8 cellular contexts compared by ENCODE assay signal in the genomic region with DNA sequence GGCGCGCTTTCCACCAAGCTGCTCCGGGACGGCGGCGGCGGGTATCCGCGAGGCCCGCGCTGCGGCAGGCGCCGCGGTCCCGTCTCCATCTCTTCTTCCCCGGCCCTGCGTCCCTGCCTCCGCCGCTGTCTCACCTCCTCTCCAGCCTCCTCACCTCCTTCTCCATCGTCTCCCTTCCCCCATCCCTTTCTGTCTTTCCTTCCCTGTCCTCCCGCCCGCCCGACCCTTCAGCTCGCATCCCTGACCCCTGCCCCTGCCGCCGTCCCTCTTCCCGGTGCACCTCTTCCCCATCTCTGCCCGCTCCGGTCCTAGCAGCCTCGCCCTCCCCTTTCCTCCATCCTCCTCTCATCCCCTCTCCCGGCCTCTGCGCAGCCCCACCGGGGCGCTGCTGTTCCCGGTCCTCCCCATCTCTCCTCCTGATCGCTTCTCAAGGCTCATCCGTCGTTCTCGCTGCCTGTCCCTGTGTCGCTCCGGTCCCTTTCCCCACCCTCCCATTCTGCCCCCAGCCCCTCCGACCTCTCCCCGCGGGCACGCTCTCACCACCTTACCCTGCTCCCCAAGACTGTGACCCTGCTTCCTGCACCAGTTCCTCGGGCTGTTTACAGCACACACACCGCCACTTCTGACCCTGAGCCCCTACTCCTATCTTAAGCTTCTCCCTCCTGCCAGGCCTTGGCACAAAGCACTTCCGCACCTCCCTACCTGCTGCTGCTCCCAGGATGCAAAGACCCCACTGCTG.
DNase-seq lines count a peak whose midpoint lies in the region; ATAC-seq lines count a peak whose summit lies in the region.

No MANE protein-coding gene starts in this region.

- H3K4me3 Mint-ChIP-seq in activated naive CD4-positive, alpha-beta T cell treated with anti-CD3 and anti-CD28 coated beads, Interleukin-2, amount 50 U/mL, for 24 hours = peak overlapping the region; percentile 97
- H3K4me3 Mint-ChIP-seq in stimulated activated effector memory CD8-positive, alpha-beta T cell treated with anti-CD3 and anti-CD28 coated beads, Interleukin-12 subunit alpha, Interleukin-12 subunit beta, amount 100 ng/mL, for 72 hours = peak overlapping the region; percentile 98

- no peaks in the 10 kb centered on the region for H3K36me3 ChIP-seq in iPS-15b (ENCODE audit: control insufficient read depth, insufficient read depth, low read length)

- peaks cover 24% of the 10 kb centered on the region for H3K27me3 ChIP-seq in iPS-15b (ENCODE audit: control insufficient read depth, insufficient read depth, low read length)

- H3K9me3 Mint-ChIP-seq in activated naive CD4-positive, alpha-beta T cell treated with anti-CD3 and anti-CD28 coated beads, Interleukin-2, amount 50 U/mL, for 24 hours = no peaks in the 10 kb centered on the region
- H3K9me3 Mint-ChIP-seq in stimulated activated effector memory CD8-positive, alpha-beta T cell treated with anti-CD3 and anti-CD28 coated beads, Interleukin-12 subunit alpha, Interleukin-12 subunit beta, amount 100 ng/mL, for 72 hours = no peaks in the 10 kb centered on the region

- peaks cover 38% of the 10 kb centered on the region for H3K4me1 Mint-ChIP-seq in activated naive CD4-positive, alpha-beta T cell treated with anti-CD3 and anti-CD28 coated beads, Interleukin-2, amount 50 U/mL, for 24 hours
- H3K4me1 Mint-ChIP-seq in stimulated activated effector memory CD8-positive, alpha-beta T cell treated with anti-CD3 and anti-CD28 coated beads, Interleukin-12 subunit alpha, Interleukin-12 subunit beta, amount 100 ng/mL, for 72 hours = peaks cover 50% of the 10 kb centered on the region

- peaks cover 9% of the 10 kb centered on the region for H3K4me1 ChIP-seq in iPS-15b (ENCODE audit: control insufficient read depth, insufficient read depth, low read length)

- no peak overlapping the region for H3K9ac ChIP-seq in iPS-15b (ENCODE audit: low read depth, low read length)

- H3K4me3 ChIP-seq in iPS-15b (ENCODE audit: low read depth, low read length) = peak overlapping the region; percentile 66

- H3K9me3 ChIP-seq in iPS-15b (ENCODE audit: control insufficient read depth, insufficient read depth, low read length) = no peaks in the 10 kb centered on the region

- ATAC-seq in stimulated activated effector memory CD8-positive, alpha-beta T cell treated with anti-CD3 and anti-CD28 coated beads, Interleukin-12 subunit alpha, Interleukin-12 subunit beta, amount 100 ng/mL, for 72 hours = peak; percentile 2

- peak overlapping the region; percentile 91 for H3K27ac Mint-ChIP-seq in activated naive CD4-positive, alpha-beta T cell treated with anti-CD3 and anti-CD28 coated beads, Interleukin-2, amount 50 U/mL, for 24 hours
- peak overlapping the region; percentile 91 for H3K27ac Mint-ChIP-seq in stimulated activated effector memory CD8-positive, alpha-beta T cell treated with anti-CD3 and anti-CD28 coated beads, Interleukin-12 subunit alpha, Interleukin-12 subunit beta, amount 100 ng/mL, for 72 hours

- no peaks in the 10 kb centered on the region for H3K36me3 Mint-ChIP-seq in activated naive CD4-positive, alpha-beta T cell treated with anti-CD3 and anti-CD28 coated beads, Interleukin-2, amount 50 U/mL, for 24 hours
- H3K36me3 Mint-ChIP-seq in stimulated activated effector memory CD8-positive, alpha-beta T cell treated with anti-CD3 and anti-CD28 coated beads, Interleukin-12 subunit alpha, Interleukin-12 subunit beta, amount 100 ng/mL, for 72 hours = peaks cover 39% of the 10 kb centered on the region

- H3K27me3 Mint-ChIP-seq in activated naive CD4-positive, alpha-beta T cell treated with anti-CD3 and anti-CD28 coated beads, Interleukin-2, amount 50 U/mL, for 24 hours = no peaks in the 10 kb centered on the region

- peak; percentile 23 for DNase-seq in activated naive CD4-positive, alpha-beta T cell treated with Interleukin-2 at 50 U/mL for 16 hours
- DNase-seq in activated naive CD4-positive, alpha-beta T cell treated with anti-CD3 and anti-CD28 coated beads, Interleukin-2, amount 50 U/mL, for 16 hours = no peak
- DNase-seq in NAMALWA (ENCODE audit: low spot score) (peak; percentile 50), NCI-H1048 (lab: John Stamatoyannopoulos, UW) (no peak), NCI-H446 (lab: John Stamatoyannopoulos, UW) (no peak)
- DNase-seq in stimulated activated effector memory CD8-positive, alpha-beta T cell treated with anti-CD3 and anti-CD28 coated beads, Interleukin-12 subunit alpha, Interleukin-12 subunit beta, amount 100 ng/mL, for 72 hours (ENCODE audit: low spot score in 2 of 2) = peak in 1 of 2 donors; percentile 64

Comparison
In these comparisons a context has a peak if more than half of its experiments do, and no peak if none do; other contexts are left out.
1. DNase-seq: peak in activated naive CD4-positive, alpha-beta T cell treated with Interleukin-2 at 50 U/mL for 16 hours (single experiment) and NAMALWA (single experiment); none in activated naive CD4-positive, alpha-beta T cell treated with anti-CD3 and anti-CD28 coated beads, Interleukin-2, amount 50 U/mL, for 16 hours (single experiment), NCI-H1048 (single experiment) and NCI-H446 (0 of 2).